ENCODE assay signal across 8 cellular contexts in genomic region chr1:156106624-156107488, GRCh38. TPM values are rescaled to one million over a fixed set of nuclear protein-coding genes. Genes with fewer than 3 reads are reported as not detected.
A peak's percentile ranks its signal among the peaks of the same experiment; 100 is the strongest.
DNase-seq lines count a peak whose midpoint lies in the region; ATAC-seq and TF ChIP-seq lines count a peak whose summit lies in the region.

No MANE protein-coding gene starts in this region.

- H3K36me3 ChIP-seq in left ventricle myocardium inferior (no peaks in the 10 kb centered on the region), gastrocnemius medialis (no peaks in the 10 kb centered on the region), HAP-1 (replicated peaks) (peaks cover 3% of the 10 kb centered on the region; the same call in 1 of the 2 replicates)

- peak overlapping the region; percentile 64 for H3K27ac Mint-ChIP-seq in activated CD4-positive, alpha-beta memory T cell treated with anti-CD3 and anti-CD28 coated beads, Interleukin-2, amount 10 ng/mL, durations not matched to agents 7 days and 5 days

- H3K27ac ChIP-seq in left ventricle myocardium inferior (replicated peaks) (peak overlapping the region; percentile 98), gastrocnemius medialis (peak overlapping the region; percentile 96 to 99 (median 98))

- TF ChIP-seq CTCF in AG04449 (IDR thresholded peaks at IDR 0.05; ENCODE audit: insufficient read depth, low read length, missing control alignments) (no peak), left ventricle myocardium inferior (IDR thresholded peaks at IDR 0.05; ENCODE audit: borderline replicate concordance) (no peak), gastrocnemius medialis (IDR thresholded peaks at IDR 0.05 in 4 of 5, conservative IDR thresholded peaks at IDR 0.05 in 1 of 5) (no peak)

- CTCF ChIA-PET in AG04449 (lab: Yijun Ruan, JAX), result interaction anchor here (1.6 to 29.5 kb wide), 3 partner anchors 13 to 118 kb away, joined by 7 to 1837 read pairs (median 147); partner anchors contain the start of genes LMNA and SEMA4A
- CTCF ChIA-PET in activated CD4-positive, alpha-beta memory T cell treated with anti-CD3 and anti-CD28 coated beads, Interleukin-2, amount 10 ng/mL, durations not matched to agents 7 days and 5 days (lab: Charles Lee), result interaction anchor here (0.8 to 4.7 kb wide), 7 partner anchors 9 to 21 kb away, joined by 3 to 34 read pairs (median 7); no protein-coding TSS in a partner anchor

- no peak for TF ChIP-seq POLR2A in gastrocnemius medialis (IDR thresholded peaks at IDR 0.05)

- H3K4me3 ChIP-seq in AG04449 (ENCODE audit: low read depth, low read length) (peak overlapping the region; percentile 16; the same call in 1 of the 2 replicates), left ventricle myocardium inferior (peak overlapping the region; percentile 64), gastrocnemius medialis (peak overlapping the region; percentile 38 to 67 (median 56)), HAP-1 (no peak overlapping the region)

- no peaks in the 10 kb centered on the region for H3K9me3 Mint-ChIP-seq in activated CD4-positive, alpha-beta memory T cell treated with anti-CD3 and anti-CD28 coated beads, Interleukin-2, amount 10 ng/mL, durations not matched to agents 7 days and 5 days

- H3K4me1 ChIP-seq in left ventricle myocardium inferior, result peaks cover 68% of the 10 kb centered on the region
- H3K4me1 ChIP-seq in gastrocnemius medialis, result peaks cover 60 to 71% of the 10 kb centered on the region in 2 donors
- peaks cover 8% of the 10 kb centered on the region for H3K4me1 ChIP-seq in HAP-1

- no peak for DNase-seq in AG04449 (ENCODE audit: low read depth, low spot score)
- no peak for DNase-seq in activated CD4-positive, alpha-beta memory T cell treated with anti-CD3 and anti-CD28 coated beads, Interleukin-2, amount 10 ng/mL, durations not matched to agents 7 days and 5 days
- DNase-seq in left ventricle myocardium inferior, result no peak
- DNase-seq in gastrocnemius medialis, result peak in 1 of 2 donors; percentile 47
- DNase-seq in HAP-1 (ENCODE audit: low spot score in 2 of 2), result no peak

- in situ Hi-C loops in gastrocnemius medialis (cut with MboI; ENCODE audit: low sequenced_read_pairs in 4 of 4) (loop anchor here in 1 of 4 donors (25.0 kb wide), 1 partner anchor 380 kb away; no protein-coding TSS in a partner anchor), HAP-1 (cut with MboI; ENCODE audit: low sequenced_read_pairs) (no loop called here)

- no peaks in the 10 kb centered on the region for H3K36me3 Mint-ChIP-seq in activated CD4-positive, alpha-beta memory T cell treated with anti-CD3 and anti-CD28 coated beads, Interleukin-2, amount 10 ng/mL, durations not matched to agents 7 days and 5 days (ENCODE audit: low read depth)

- intact Hi-C loops in left ventricle myocardium inferior (cut with micrococcal nuclease) (no loop called here), gastrocnemius medialis (cut with DNase I; ENCODE audit: low total_unique reads) (loop anchor here (1.0 to 10.0 kb wide), 3 partner anchors 8 to 358 kb away; no protein-coding TSS in a partner anchor)

- POLR2A ChIA-PET in AG04449 (lab: Yijun Ruan, JAX), result interaction anchor here (0.7 to 5.9 kb wide), 8 partner anchors 8 to 24 kb away, joined by 3 to 62 read pairs (median 4); partner anchors contain the start of gene LMNA
- POLR2A ChIA-PET in activated CD4-positive, alpha-beta memory T cell treated with anti-CD3 and anti-CD28 coated beads, Interleukin-2, amount 10 ng/mL, durations not matched to agents 7 days and 5 days (lab: Charles Lee), result interaction anchor here (2.2 to 6.4 kb wide), 5 partner anchors 7 to 22 kb away, joined by 12 to 73 read pairs (median 12); partner anchors contain the start of gene LMNA

- H3K9me3 ChIP-seq in left ventricle myocardium inferior (replicated peaks) (no peaks in the 10 kb centered on the region), gastrocnemius medialis (no peaks in the 10 kb centered on the region), HAP-1 (no peaks in the 10 kb centered on the region)

- H3K4me3 Mint-ChIP-seq in activated CD4-positive, alpha-beta memory T cell treated with anti-CD3 and anti-CD28 coated beads, Interleukin-2, amount 10 ng/mL, durations not matched to agents 7 days and 5 days, result peak overlapping the region; percentile 19

- H3K27me3 Mint-ChIP-seq in activated CD4-positive, alpha-beta memory T cell treated with anti-CD3 and anti-CD28 coated beads, Interleukin-2, amount 10 ng/mL, durations not matched to agents 7 days and 5 days, result peaks cover 4% of the 10 kb centered on the region

- ATAC-seq in GM21717 (IDR thresholded peaks at IDR 0.05; ENCODE audit: unreplicated experiment) (peak; percentile 4), gastrocnemius medialis (peak; percentile 13 to 45), GM19467 (IDR thresholded peaks at IDR 0.05; ENCODE audit: unreplicated experiment) (no peak), GM21786 (IDR thresholded peaks at IDR 0.05; ENCODE audit: unreplicated experiment) (no peak)

- no peaks in the 10 kb centered on the region for H3K27me3 ChIP-seq in left ventricle myocardium inferior (ENCODE audit: low read depth)
- no peaks in the 10 kb centered on the region for H3K27me3 ChIP-seq in gastrocnemius medialis
- no peaks in the 10 kb centered on the region for H3K27me3 ChIP-seq in HAP-1 (ENCODE audit: low read depth)

- peaks cover 43% of the 10 kb centered on the region for H3K4me1 Mint-ChIP-seq in activated CD4-positive, alpha-beta memory T cell treated with anti-CD3 and anti-CD28 coated beads, Interleukin-2, amount 10 ng/mL, durations not matched to agents 7 days and 5 days

RNA-seq across cellular contexts. Expression of gene LMNA, which starts 7.7 kb away (rescaled TPM):
- 100 to 1,000 TPM in 1 of 2 experiments, 10 to 100 TPM in 1; 93.6 to 101 TPM for total RNA-seq in activated CD4-positive, alpha-beta memory T cell treated with anti-CD3 and anti-CD28 coated beads, Interleukin-2, amount 10 ng/mL, durations not matched to agents 7 days and 5 days
- total RNA-seq in left ventricle myocardium inferior (236 TPM), gastrocnemius medialis (100 to 1,000 TPM; 143 to 244 (median 220) TPM)

RNA-seq across cellular contexts. Expression of gene MEX3A, which starts 24.6 kb away (rescaled TPM):
- under 1 TPM in 1 of 2 experiments, not detected in 1; 0.05 TPM for total RNA-seq in activated CD4-positive, alpha-beta memory T cell treated with anti-CD3 and anti-CD28 coated beads, Interleukin-2, amount 10 ng/mL, durations not matched to agents 7 days and 5 days
- 0.16 TPM for total RNA-seq in left ventricle myocardium inferior
- total RNA-seq in gastrocnemius medialis, result not detected

RNA-seq across cellular contexts. Expression of gene RAB25, which starts 45.9 kb away (rescaled TPM):
- under 1 TPM in 1 of 2 experiments, not detected in 1; 0.53 TPM for total RNA-seq in activated CD4-positive, alpha-beta memory T cell treated with anti-CD3 and anti-CD28 coated beads, Interleukin-2, amount 10 ng/mL, durations not matched to agents 7 days and 5 days
- total RNA-seq in left ventricle myocardium inferior, result not detected
- 1 to 10 TPM in 1 of 4 donors, not detected in 3; 1.2 TPM for total RNA-seq in gastrocnemius medialis

RNA-seq across cellular contexts. Expression of gene SEMA4A, which starts 46.5 kb away (rescaled TPM):
- total RNA-seq in activated CD4-positive, alpha-beta memory T cell treated with anti-CD3 and anti-CD28 coated beads, Interleukin-2, amount 10 ng/mL, durations not matched to agents 7 days and 5 days, result 10 to 100 TPM; 20.8 to 21.5 TPM
- total RNA-seq in left ventricle myocardium inferior (1.0 TPM), gastrocnemius medialis (1 to 10 TPM in 2 of 4 donors, under 1 TPM in 2; 0.29 to 2.4 (median 1.2) TPM)

RNA-seq across cellular contexts. Expression of gene LAMTOR2, which starts 52.3 kb away (rescaled TPM):
- total RNA-seq in activated CD4-positive, alpha-beta memory T cell treated with anti-CD3 and anti-CD28 coated beads, Interleukin-2, amount 10 ng/mL, durations not matched to agents 7 days and 5 days, result 10 to 100 TPM; 63.1 to 66.2 TPM
- total RNA-seq in left ventricle myocardium inferior (55.0 TPM), gastrocnemius medialis (10 to 100 TPM; 51.5 to 82.7 (median 72.6) TPM)

Comparison
In these comparisons a context has a peak if more than half of its experiments do, and no peak if none do; other contexts are left out.
1. ATAC-seq: peak in GM21717 (single experiment) and gastrocnemius medialis (2 of 2); none in GM19467 (single experiment) and GM21786 (single experiment).